ENCODE assay signal across 1 cellular context in genomic region chr9:133347985-133348762, GRCh38.
TF ChIP-seq lines count a peak whose summit lies in the region.

TSS of gene MED22 (minus strand) at chr9:133348131. CDS start at chr9:133346662, 1,469 bp downstream.
TSS of gene RPL7A (plus strand) at chr9:133348218. CDS start at chr9:133348244, 26 bp downstream.

TF ChIP-seq in HepG2, 621 proteins besides CTCF, POLR2A, EP300 and RAD21 (continued from another document and continues in another):
- TF ChIP-seq, protein P1, sequence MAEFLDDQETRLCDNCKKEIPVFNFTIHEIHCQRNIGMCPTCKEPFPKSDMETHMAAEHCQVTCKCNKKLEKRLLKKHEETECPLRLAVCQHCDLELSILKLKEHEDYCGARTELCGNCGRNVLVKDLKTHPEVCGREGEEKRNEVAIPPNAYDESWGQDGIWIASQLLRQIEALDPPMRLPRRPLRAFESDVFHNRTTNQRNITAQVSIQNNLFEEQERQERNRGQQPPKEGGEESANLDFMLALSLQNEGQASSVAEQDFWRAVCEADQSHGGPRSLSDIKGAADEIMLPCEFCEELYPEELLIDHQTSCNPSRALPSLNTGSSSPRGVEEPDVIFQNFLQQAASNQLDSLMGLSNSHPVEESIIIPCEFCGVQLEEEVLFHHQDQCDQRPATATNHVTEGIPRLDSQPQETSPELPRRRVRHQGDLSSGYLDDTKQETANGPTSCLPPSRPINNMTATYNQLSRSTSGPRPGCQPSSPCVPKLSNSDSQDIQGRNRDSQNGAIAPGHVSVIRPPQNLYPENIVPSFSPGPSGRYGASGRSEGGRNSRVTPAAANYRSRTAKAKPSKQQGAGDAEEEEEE (CRISPR knock-in tag; IDR thresholded peaks at IDR 0.05; ENCODE audit: borderline replicate concordance), result peak; percentile 94; the same call in 1 of the 2 replicates
- TF ChIP-seq JUND (CRISPR knock-in tag; IDR thresholded peaks at IDR 0.05), result peak; percentile 30; the same call in 1 of the 2 replicates
- TF ChIP-seq, protein P2, sequence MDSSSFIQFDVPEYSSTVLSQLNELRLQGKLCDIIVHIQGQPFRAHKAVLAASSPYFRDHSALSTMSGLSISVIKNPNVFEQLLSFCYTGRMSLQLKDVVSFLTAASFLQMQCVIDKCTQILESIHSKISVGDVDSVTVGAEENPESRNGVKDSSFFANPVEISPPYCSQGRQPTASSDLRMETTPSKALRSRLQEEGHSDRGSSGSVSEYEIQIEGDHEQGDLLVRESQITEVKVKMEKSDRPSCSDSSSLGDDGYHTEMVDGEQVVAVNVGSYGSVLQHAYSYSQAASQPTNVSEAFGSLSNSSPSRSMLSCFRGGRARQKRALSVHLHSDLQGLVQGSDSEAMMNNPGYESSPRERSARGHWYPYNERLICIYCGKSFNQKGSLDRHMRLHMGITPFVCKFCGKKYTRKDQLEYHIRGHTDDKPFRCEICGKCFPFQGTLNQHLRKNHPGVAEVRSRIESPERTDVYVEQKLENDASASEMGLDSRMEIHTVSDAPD (CRISPR knock-in tag; IDR thresholded peaks at IDR 0.05), result 0 out of 2 replicates have a peak, but pooled peaks have one; percentile 16
- TF ChIP-seq ZNF317 (CRISPR knock-in tag; IDR thresholded peaks at IDR 0.05), result peak; percentile 64; the same call in 1 of the 2 replicates
- peak; percentile 100 for TF ChIP-seq POLR2AphosphoS5 (IDR thresholded peaks at IDR 0.05; ENCODE audit: low read depth, low read length)
- no peak for TF ChIP-seq ZNF354B (CRISPR knock-in tag; IDR thresholded peaks at IDR 0.05)
- TF ChIP-seq GFI1 (CRISPR knock-in tag; IDR thresholded peaks at IDR 0.05; ENCODE audit: borderline replicate concordance), result peak; percentile 37; the same call in 1 of the 2 replicates
- peak; percentile 68; the same call in 1 of the 2 replicates for TF ChIP-seq NFKB2 (CRISPR knock-in tag; IDR thresholded peaks at IDR 0.05; ENCODE audit: borderline replicate concordance)
- TF ChIP-seq, protein P3, sequence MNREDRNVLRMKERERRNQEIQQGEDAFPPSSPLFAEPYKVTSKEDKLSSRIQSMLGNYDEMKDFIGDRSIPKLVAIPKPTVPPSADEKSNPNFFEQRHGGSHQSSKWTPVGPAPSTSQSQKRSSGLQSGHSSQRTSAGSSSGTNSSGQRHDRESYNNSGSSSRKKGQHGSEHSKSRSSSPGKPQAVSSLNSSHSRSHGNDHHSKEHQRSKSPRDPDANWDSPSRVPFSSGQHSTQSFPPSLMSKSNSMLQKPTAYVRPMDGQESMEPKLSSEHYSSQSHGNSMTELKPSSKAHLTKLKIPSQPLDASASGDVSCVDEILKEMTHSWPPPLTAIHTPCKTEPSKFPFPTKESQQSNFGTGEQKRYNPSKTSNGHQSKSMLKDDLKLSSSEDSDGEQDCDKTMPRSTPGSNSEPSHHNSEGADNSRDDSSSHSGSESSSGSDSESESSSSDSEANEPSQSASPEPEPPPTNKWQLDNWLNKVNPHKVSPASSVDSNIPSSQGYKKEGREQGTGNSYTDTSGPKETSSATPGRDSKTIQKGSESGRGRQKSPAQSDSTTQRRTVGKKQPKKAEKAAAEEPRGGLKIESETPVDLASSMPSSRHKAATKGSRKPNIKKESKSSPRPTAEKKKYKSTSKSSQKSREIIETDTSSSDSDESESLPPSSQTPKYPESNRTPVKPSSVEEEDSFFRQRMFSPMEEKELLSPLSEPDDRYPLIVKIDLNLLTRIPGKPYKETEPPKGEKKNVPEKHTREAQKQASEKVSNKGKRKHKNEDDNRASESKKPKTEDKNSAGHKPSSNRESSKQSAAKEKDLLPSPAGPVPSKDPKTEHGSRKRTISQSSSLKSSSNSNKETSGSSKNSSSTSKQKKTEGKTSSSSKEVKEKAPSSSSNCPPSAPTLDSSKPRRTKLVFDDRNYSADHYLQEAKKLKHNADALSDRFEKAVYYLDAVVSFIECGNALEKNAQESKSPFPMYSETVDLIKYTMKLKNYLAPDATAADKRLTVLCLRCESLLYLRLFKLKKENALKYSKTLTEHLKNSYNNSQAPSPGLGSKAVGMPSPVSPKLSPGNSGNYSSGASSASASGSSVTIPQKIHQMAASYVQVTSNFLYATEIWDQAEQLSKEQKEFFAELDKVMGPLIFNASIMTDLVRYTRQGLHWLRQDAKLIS (CRISPR knock-in tag; IDR thresholded peaks at IDR 0.05), result no peak
- TF ChIP-seq SAFB2 (CRISPR knock-in tag; IDR thresholded peaks at IDR 0.05; ENCODE audit: borderline replicate concordance, low read depth), result peak; percentile 27; the same call in 1 of the 2 replicates
- TF ChIP-seq CHCHD3 (CRISPR knock-in tag; IDR thresholded peaks at IDR 0.05), result no peak
- no peak for TF ChIP-seq ZBTB40 (IDR thresholded peaks at IDR 0.05)
- 0 out of 2 replicates have a peak, but pooled peaks have one; percentile 45 for TF ChIP-seq ZBTB40 (CRISPR knock-in tag; IDR thresholded peaks at IDR 0.05)
- TF ChIP-seq ETV6 (CRISPR knock-in tag; conservative IDR thresholded peaks at IDR 0.05), result peak; percentile 49; the same call in 1 of the 2 replicates
- TF ChIP-seq ATF7-NPFF (CRISPR knock-in tag; IDR thresholded peaks at IDR 0.05; ENCODE audit: low read depth), result peak; percentile 83
- peak; percentile 75 for TF ChIP-seq ZNF256 (CRISPR knock-in tag; conservative IDR thresholded peaks at IDR 0.05)
- no peak for TF ChIP-seq ZFP1 (CRISPR knock-in tag; IDR thresholded peaks at IDR 0.05)
- TF ChIP-seq, protein P4, sequence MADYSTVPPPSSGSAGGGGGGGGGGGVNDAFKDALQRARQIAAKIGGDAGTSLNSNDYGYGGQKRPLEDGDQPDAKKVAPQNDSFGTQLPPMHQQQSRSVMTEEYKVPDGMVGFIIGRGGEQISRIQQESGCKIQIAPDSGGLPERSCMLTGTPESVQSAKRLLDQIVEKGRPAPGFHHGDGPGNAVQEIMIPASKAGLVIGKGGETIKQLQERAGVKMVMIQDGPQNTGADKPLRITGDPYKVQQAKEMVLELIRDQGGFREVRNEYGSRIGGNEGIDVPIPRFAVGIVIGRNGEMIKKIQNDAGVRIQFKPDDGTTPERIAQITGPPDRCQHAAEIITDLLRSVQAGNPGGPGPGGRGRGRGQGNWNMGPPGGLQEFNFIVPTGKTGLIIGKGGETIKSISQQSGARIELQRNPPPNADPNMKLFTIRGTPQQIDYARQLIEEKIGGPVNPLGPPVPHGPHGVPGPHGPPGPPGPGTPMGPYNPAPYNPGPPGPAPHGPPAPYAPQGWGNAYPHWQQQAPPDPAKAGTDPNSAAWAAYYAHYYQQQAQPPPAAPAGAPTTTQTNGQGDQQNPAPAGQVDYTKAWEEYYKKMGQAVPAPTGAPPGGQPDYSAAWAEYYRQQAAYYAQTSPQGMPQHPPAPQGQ (CRISPR knock-in tag; IDR thresholded peaks at IDR 0.05; ENCODE audit: borderline replicate concordance), result no peak
- peak; percentile 61; the same call in 1 of the 2 replicates for TF ChIP-seq BCL3 (CRISPR knock-in tag; IDR thresholded peaks at IDR 0.05)
- TF ChIP-seq PRMT3 (CRISPR knock-in tag; IDR thresholded peaks at IDR 0.05; ENCODE audit: borderline replicate concordance, low read depth), result no peak
- TF ChIP-seq, protein P5, sequence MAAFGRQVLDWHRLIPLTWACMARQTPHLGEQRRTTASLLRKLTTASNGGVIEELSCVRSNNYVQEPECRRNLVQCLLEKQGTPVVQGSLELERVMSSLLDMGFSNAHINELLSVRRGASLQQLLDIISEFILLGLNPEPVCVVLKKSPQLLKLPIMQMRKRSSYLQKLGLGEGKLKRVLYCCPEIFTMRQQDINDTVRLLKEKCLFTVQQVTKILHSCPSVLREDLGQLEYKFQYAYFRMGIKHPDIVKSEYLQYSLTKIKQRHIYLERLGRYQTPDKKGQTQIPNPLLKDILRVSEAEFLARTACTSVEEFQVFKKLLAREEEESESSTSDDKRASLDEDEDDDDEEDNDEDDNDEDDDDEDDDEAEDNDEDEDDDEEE (CRISPR knock-in tag; IDR thresholded peaks at IDR 0.05), result no peak
- TF ChIP-seq CENPT (CRISPR knock-in tag; IDR thresholded peaks at IDR 0.05; ENCODE audit: low read depth), result no peak
- no peak for TF ChIP-seq FOSL1 (CRISPR knock-in tag; IDR thresholded peaks at IDR 0.05; ENCODE audit: borderline replicate concordance)
- no peak for TF ChIP-seq ELF4 (CRISPR knock-in tag; IDR thresholded peaks at IDR 0.05; ENCODE audit: borderline replicate concordance)
- peak; percentile 88; the same call in 1 of the 2 replicates for TF ChIP-seq ZNF589 (CRISPR knock-in tag; conservative IDR thresholded peaks at IDR 0.05)
- TF ChIP-seq NFIC (IDR thresholded peaks at IDR 0.05; ENCODE audit: low read length), result no peak
- no peak for TF ChIP-seq JARID2 (CRISPR knock-in tag; IDR thresholded peaks at IDR 0.05; ENCODE audit: insufficient replicate concordance)
- TF ChIP-seq RARA (CRISPR knock-in tag; IDR thresholded peaks at IDR 0.05), result peak; percentile 46; the same call in 1 of the 2 replicates
- no peak for TF ChIP-seq NFYB (CRISPR knock-in tag; IDR thresholded peaks at IDR 0.05)
